ENCODE assay signal across 32 cellular contexts in the genomic region with DNA sequence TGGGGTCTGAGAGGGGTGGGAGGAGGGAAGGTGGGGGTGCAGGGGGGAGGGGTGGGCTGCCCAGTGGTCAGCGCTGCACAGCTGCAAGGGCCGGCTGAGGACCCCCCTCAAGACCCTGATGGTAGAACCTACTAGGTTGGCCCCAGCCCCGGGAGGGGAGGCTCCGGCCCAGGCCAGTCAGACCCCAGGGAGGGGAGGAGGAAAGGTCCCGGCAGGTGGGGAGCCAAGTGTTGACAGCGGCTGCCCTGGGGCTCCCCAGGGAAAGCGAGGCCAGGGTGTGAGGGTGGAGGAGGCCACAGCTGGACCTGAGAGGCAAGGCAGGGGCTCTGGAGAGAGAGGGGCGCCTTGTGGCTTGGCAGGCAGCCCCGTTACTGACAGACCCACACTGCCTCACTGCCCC. TPM values are rescaled to one million over a fixed set of nuclear protein-coding genes. Genes with fewer than 3 reads are reported as not detected.
DNase-seq lines count a peak whose midpoint lies in the region; ATAC-seq and TF ChIP-seq lines count a peak whose summit lies in the region.
"Had no signal": no experiment of that assay in that cellular context is flagged by ENCODE, and none has a peak within 500 bp of the region (broad histone marks: within the 10 kb centered on the region; RNA-seq: fewer than 3 reads in every experiment).

No MANE protein-coding gene starts in this region.

- intact Hi-C loops in CD8-positive, alpha-beta T cell (cut with DNase I, micrococcal nuclease): no loop called here

- peak overlapping the region; percentile 95 for H3K4me2 ChIP-seq in BLaER1
- H3K4me2 ChIP-seq in BLaER1 treated with 17β-estradiol and CSF1 and Interleukin-3, amounts not matched to agents 10 nM and 100 nM: peak overlapping the region in 10 of 11 experiments; percentile 47 to 100 (median 96); a peak in 18 of 22 replicates
- no peak overlapping the region for H3K4me2 ChIP-seq in neuronal stem cell (ENCODE audit: insufficient read depth, low read length, poor library complexity, severe bottlenecking)
- H3K4me2 ChIP-seq: A549 had no signal

- H2AK5ac ChIP-seq in neuronal stem cell (ENCODE audit: low read depth, low read length): no peak overlapping the region

- TF ChIP-seq CTCF in HEK293 (tag by site-specific recombination; IDR thresholded peaks at IDR 0.05): no peak
- TF ChIP-seq CTCF in CD8-positive, alpha-beta T cell (IDR thresholded peaks at IDR 0.05): no peak

- H2BK5ac ChIP-seq in neuronal stem cell (ENCODE audit: low read length): no peak overlapping the region

- H3K27me3 ChIP-seq in BLaER1 (peaks cover 16% of the 10 kb centered on the region), neuronal stem cell (ENCODE audit: control insufficient read depth in 3 of 3, insufficient read depth in 3 of 3, low read depth in 1 of 3, low read length in 3 of 3) (no peaks in the 10 kb centered on the region)
- H3K27me3 ChIP-seq in BLaER1 treated with 17β-estradiol and CSF1 and Interleukin-3, amounts not matched to agents 10 nM and 100 nM: peaks cover 0 to 27% (median 20%) of the 10 kb centered on the region in 11 experiments; a peak in 19 of 22 replicates
- H3K27me3 ChIP-seq in CD8-positive, alpha-beta T cell (ENCODE audit: insufficient read depth, low read length): no peaks in the 10 kb centered on the region
- H3K27me3 ChIP-seq: BE2C had no signal

- ATAC-seq in activated CD8-positive, alpha-beta T cell treated with anti-CD3 and anti-CD28 coated beads, Interleukin-2, amount 10 ng/mL, durations not matched to agents 7 days and 5 days: no peak
- ATAC-seq in CD8-positive, alpha-beta T cell: no peak
- ATAC-seq in naive thymus-derived CD8-positive, alpha-beta T cell: no peak
- ATAC-seq: A549 had no signal

- H3K14ac ChIP-seq in neuronal stem cell (ENCODE audit: low read length): peak overlapping the region; percentile 8

- peaks cover 96% of the 10 kb centered on the region for H4K20me1 ChIP-seq in BLaER1
- H4K20me1 ChIP-seq in BLaER1 treated with 17β-estradiol and CSF1 and Interleukin-3, amounts not matched to agents 10 nM and 100 nM: peaks cover 0 to 82% (median 23%) of the 10 kb centered on the region in 11 experiments; a peak in 16 of 22 replicates

- no peak overlapping the region for H3K27ac Mint-ChIP-seq in activated CD8-positive, alpha-beta T cell treated with anti-CD3 and anti-CD28 coated beads, Interleukin-2, amount 10 ng/mL, durations not matched to agents 7 days and 5 days
- no peak overlapping the region for H3K27ac Mint-ChIP-seq in CD8-positive, alpha-beta T cell
- no peak overlapping the region for H3K27ac Mint-ChIP-seq in naive thymus-derived CD8-positive, alpha-beta T cell
- H3K27ac Mint-ChIP-seq: B cell; CD14-positive monocyte; CD4-positive, alpha-beta memory T cell; CD4-positive, alpha-beta T cell; CD4-positive, CD25-positive, alpha-beta regulatory T cell; CD8-positive, alpha-beta memory T cell had no signal

- no peaks in the 10 kb centered on the region for H3K9me3 Mint-ChIP-seq in activated CD8-positive, alpha-beta T cell treated with anti-CD3 and anti-CD28 coated beads, Interleukin-2, amount 10 ng/mL, durations not matched to agents 7 days and 5 days (ENCODE audit: insufficient read depth)
- no peaks in the 10 kb centered on the region for H3K9me3 Mint-ChIP-seq in CD8-positive, alpha-beta T cell
- no peaks in the 10 kb centered on the region for H3K9me3 Mint-ChIP-seq in naive thymus-derived CD8-positive, alpha-beta T cell
- H3K9me3 Mint-ChIP-seq: CD4-positive, alpha-beta memory T cell; CD4-positive, alpha-beta T cell; CD8-positive, alpha-beta memory T cell had no signal

- H3K4me1 Mint-ChIP-seq in activated CD8-positive, alpha-beta T cell treated with anti-CD3 and anti-CD28 coated beads, Interleukin-2, amount 10 ng/mL, durations not matched to agents 7 days and 5 days (ENCODE audit: low read depth): no peaks in the 10 kb centered on the region
- H3K4me1 Mint-ChIP-seq in CD8-positive, alpha-beta T cell (ENCODE audit: low read depth): no peaks in the 10 kb centered on the region
- H3K4me1 Mint-ChIP-seq in naive thymus-derived CD8-positive, alpha-beta T cell: no peaks in the 10 kb centered on the region
- H3K4me1 Mint-ChIP-seq: CD14-positive monocyte; CD4-positive, alpha-beta memory T cell; CD4-positive, CD25-positive, alpha-beta regulatory T cell; CD8-positive, alpha-beta memory T cell had no signal

- no CpG with 5 or more reads among the region's 9 CpGs for WGBS in neuronal stem cell (ENCODE audit: extremely low coverage in 2 of 2, insufficient read length in 2 of 2, insufficient replicate concordance in 1 of 2), 2 donors

- H3K4ac ChIP-seq in neuronal stem cell (ENCODE audit: low read length): no peak overlapping the region

- H2BK15ac ChIP-seq in neuronal stem cell (ENCODE audit: low read length): peak overlapping the region; percentile 17

- DNase-seq in neuronal stem cell (ENCODE audit: low spot score) (no peak), activated gamma-delta T cell (lab: John Stamatoyannopoulos, UW) (no peak)
- DNase-seq in activated CD8-positive, alpha-beta T cell treated with anti-CD3 and anti-CD28 coated beads, Interleukin-2, amount 10 ng/mL, durations not matched to agents 7 days and 5 days: no peak
- DNase-seq in CD8-positive, alpha-beta T cell: no peak
- no peak for DNase-seq in naive thymus-derived CD8-positive, alpha-beta T cell
- DNase-seq: 8988T; ACHN; AML-193; BE2C; C1 segment of cervical spinal cord; Caco-2; Calu3; CD4-positive, alpha-beta memory T cell; CD4-positive, alpha-beta T cell; CD4-positive, CD25-positive, alpha-beta regulatory T cell; CD8-positive, alpha-beta memory T cell; COR-L47; DMS 273 treated with DMSO at 0.1 percent for 48 hours; DMS153; DMS53; DMS79; DMS79 treated with DMSO at 0.1 percent for 48 hours; DND-41; EL had no signal

- H3K23ac ChIP-seq in neuronal stem cell (ENCODE audit: low read depth, low read length, poor library complexity): no peak overlapping the region

- no peak overlapping the region for H4K91ac ChIP-seq in neuronal stem cell (ENCODE audit: low read depth, low read length, poor library complexity)

- H3K4me3 ChIP-seq in BLaER1 (no peak overlapping the region), HEK293 (ENCODE audit: low read depth, low read length) (no peak overlapping the region), neuronal stem cell (ENCODE audit: low read length in 2 of 2) (no peak overlapping the region)
- H3K4me3 ChIP-seq in BLaER1 treated with 17β-estradiol and CSF1 and Interleukin-3, amounts not matched to agents 10 nM and 100 nM: no peak overlapping the region
- no peak overlapping the region for H3K4me3 ChIP-seq in CD8-positive, alpha-beta T cell (ENCODE audit: low read depth, low read length)
- H3K4me3 ChIP-seq: A549 had no signal

- no peak overlapping the region for H3K9ac ChIP-seq in BLaER1
- peak overlapping the region in 6 of 11 experiments; percentile 36 to 80 (median 65); a peak in 7 of 22 replicates for H3K9ac ChIP-seq in BLaER1 treated with 17β-estradiol and CSF1 and Interleukin-3, amounts not matched to agents 10 nM and 100 nM
- H3K9ac ChIP-seq in neuronal stem cell (ENCODE audit: low read depth, low read length, poor library complexity): no peak overlapping the region

- H2BK120ac ChIP-seq in neuronal stem cell (ENCODE audit: low read depth, low read length): no peak overlapping the region

- H3K9me3 ChIP-seq in BLaER1 (peaks cover 24% of the 10 kb centered on the region), HEK293 (ENCODE audit: control insufficient read depth, insufficient read depth, low read depth, low read length) (no peaks in the 10 kb centered on the region), neuronal stem cell (replicated peaks in 1 of 2; ENCODE audit: control insufficient read depth in 2 of 2, insufficient read depth in 1 of 2, low read depth in 1 of 2, low read length in 2 of 2) (peaks cover 0 to 2% of the 10 kb centered on the region in 2 donors)
- peaks cover 8 to 30% (median 21%) of the 10 kb centered on the region in 11 experiments; a peak in 21 of 22 replicates for H3K9me3 ChIP-seq in BLaER1 treated with 17β-estradiol and CSF1 and Interleukin-3, amounts not matched to agents 10 nM and 100 nM (replicated peaks in 1 of 11)
- H3K9me3 ChIP-seq in CD8-positive, alpha-beta T cell (ENCODE audit: low read length): no peaks in the 10 kb centered on the region
- H3K9me3 ChIP-seq: A549, BE2C, Caco-2 had no signal

- H2BK12ac ChIP-seq in neuronal stem cell (ENCODE audit: low read length): no peak overlapping the region

- CTCF ChIA-PET in HEK293 (lab: Yijun Ruan, JAX): interaction anchor here (0.6 to 0.8 kb wide), 2 partner anchors 41 to 42 kb away, joined by 3 to 4 read pairs; no protein-coding TSS in a partner anchor
- CTCF ChIA-PET in activated CD8-positive, alpha-beta T cell treated with anti-CD3 and anti-CD28 coated beads, Interleukin-2, amount 10 ng/mL, durations not matched to agents 7 days and 5 days (lab: Charles Lee): no interaction called here
- CTCF ChIA-PET in CD8-positive, alpha-beta T cell (lab: Charles Lee): no interaction called here

- no peak overlapping the region for H3K4me3 Mint-ChIP-seq in activated CD8-positive, alpha-beta T cell treated with anti-CD3 and anti-CD28 coated beads, Interleukin-2, amount 10 ng/mL, durations not matched to agents 7 days and 5 days
- no peak overlapping the region for H3K4me3 Mint-ChIP-seq in CD8-positive, alpha-beta T cell
- no peak overlapping the region for H3K4me3 Mint-ChIP-seq in naive thymus-derived CD8-positive, alpha-beta T cell
- H3K4me3 Mint-ChIP-seq: B cell; CD14-positive monocyte; CD4-positive, alpha-beta memory T cell; CD4-positive, alpha-beta T cell; CD4-positive, CD25-positive, alpha-beta regulatory T cell; CD8-positive, alpha-beta memory T cell had no signal

- POLR2A ChIA-PET in HEK293 (lab: Yijun Ruan, JAX): no interaction called here
- POLR2A ChIA-PET in activated CD8-positive, alpha-beta T cell treated with anti-CD3 and anti-CD28 coated beads, Interleukin-2, amount 10 ng/mL, durations not matched to agents 7 days and 5 days (lab: Charles Lee): no interaction called here
- POLR2A ChIA-PET in CD8-positive, alpha-beta T cell (lab: Charles Lee): no interaction called here
- POLR2A ChIA-PET in naive thymus-derived CD8-positive, alpha-beta T cell (lab: Charles Lee): interaction anchor here (1.1 kb wide), 1 partner anchor 13 kb away, joined by 3 read pairs; no protein-coding TSS in a partner anchor

- H3K27ac ChIP-seq in BLaER1: no peak overlapping the region
- peak overlapping the region in 8 of 11 experiments; percentile 39 to 92 (median 80); a peak in 15 of 22 replicates for H3K27ac ChIP-seq in BLaER1 treated with 17β-estradiol and CSF1 and Interleukin-3, amounts not matched to agents 10 nM and 100 nM
- no peak overlapping the region for H3K27ac ChIP-seq in HEK293 (ENCODE audit: extremely low read depth, low read depth, low read length)
- no peak overlapping the region for H3K27ac ChIP-seq in neuronal stem cell (replicated peaks; ENCODE audit: low read length)
- H3K27ac ChIP-seq in CD8-positive, alpha-beta T cell (ENCODE audit: low read depth, low read length): no peak overlapping the region
- H3K27ac ChIP-seq: 22Rv1, A549, C4-2B had no signal

- no peak overlapping the region for H2AFZ ChIP-seq in neuronal stem cell (ENCODE audit: low read length)

- H3K18ac ChIP-seq in neuronal stem cell (ENCODE audit: low read length): peak overlapping the region; percentile 17

- H3K79me1 ChIP-seq in neuronal stem cell (ENCODE audit: low read depth, low read length): peaks cover 16% of the 10 kb centered on the region

- H3K27me3 Mint-ChIP-seq in activated CD8-positive, alpha-beta T cell treated with anti-CD3 and anti-CD28 coated beads, Interleukin-2, amount 10 ng/mL, durations not matched to agents 7 days and 5 days (ENCODE audit: low read depth): no peaks in the 10 kb centered on the region
- no peaks in the 10 kb centered on the region for H3K27me3 Mint-ChIP-seq in CD8-positive, alpha-beta T cell (ENCODE audit: low read depth)
- H3K27me3 Mint-ChIP-seq in naive thymus-derived CD8-positive, alpha-beta T cell: peaks cover 0 to 1% (median 0%) of the 10 kb centered on the region in 5 donors
- H3K27me3 Mint-ChIP-seq: B cell; CD4-positive, alpha-beta memory T cell; CD4-positive, alpha-beta T cell; CD4-positive, CD25-positive, alpha-beta regulatory T cell; CD8-positive, alpha-beta memory T cell had no signal

- H3K36me3 ChIP-seq in BLaER1 (peaks cover 31% of the 10 kb centered on the region), HEK293 (ENCODE audit: control insufficient read depth in 2 of 2, insufficient read depth in 1 of 2, low read length in 2 of 2) (no peaks in the 10 kb centered on the region), neuronal stem cell (replicated peaks in 1 of 2; ENCODE audit: control insufficient read depth in 2 of 2, insufficient read depth in 2 of 2, low read length in 2 of 2) (peaks cover 0 to 2% of the 10 kb centered on the region in 2 donors)
- H3K36me3 ChIP-seq in BLaER1 treated with 17β-estradiol and CSF1 and Interleukin-3, amounts not matched to agents 10 nM and 100 nM: peaks cover 0 to 25% (median 10%) of the 10 kb centered on the region in 11 experiments; a peak in 14 of 22 replicates
- no peaks in the 10 kb centered on the region for H3K36me3 ChIP-seq in CD8-positive, alpha-beta T cell (ENCODE audit: insufficient read depth, low read length)
- H3K36me3 ChIP-seq: BE2C had no signal

- H3K36me3 Mint-ChIP-seq in activated CD8-positive, alpha-beta T cell treated with anti-CD3 and anti-CD28 coated beads, Interleukin-2, amount 10 ng/mL, durations not matched to agents 7 days and 5 days (ENCODE audit: low read depth): no peaks in the 10 kb centered on the region
- H3K36me3 Mint-ChIP-seq in CD8-positive, alpha-beta T cell: no peaks in the 10 kb centered on the region
- no peaks in the 10 kb centered on the region for H3K36me3 Mint-ChIP-seq in naive thymus-derived CD8-positive, alpha-beta T cell
- H3K36me3 Mint-ChIP-seq: CD14-positive monocyte; CD4-positive, alpha-beta memory T cell; CD4-positive, CD25-positive, alpha-beta regulatory T cell; CD8-positive, alpha-beta memory T cell had no signal

- H3K4me1 ChIP-seq in BLaER1 (peaks cover 88% of the 10 kb centered on the region), HEK293 (ENCODE audit: control insufficient read depth, insufficient read depth, low read length) (no peaks in the 10 kb centered on the region), neuronal stem cell (ENCODE audit: control insufficient read depth in 2 of 2, insufficient read depth in 1 of 2, low read depth in 1 of 2, low read length in 2 of 2) (peaks cover 0 to 2% of the 10 kb centered on the region in 2 donors)
- H3K4me1 ChIP-seq in BLaER1 treated with 17β-estradiol and CSF1 and Interleukin-3, amounts not matched to agents 10 nM and 100 nM: peaks cover 54 to 92% (median 87%) of the 10 kb centered on the region in 10 experiments
- no peaks in the 10 kb centered on the region for H3K4me1 ChIP-seq in CD8-positive, alpha-beta T cell (ENCODE audit: insufficient read depth, low read length)
- H3K4me1 ChIP-seq: A549, Caco-2 had no signal

- no peak overlapping the region for H4K8ac ChIP-seq in neuronal stem cell (ENCODE audit: low read depth, low read length)

RNA-seq across cellular contexts. Expression of a gene that starts 31.1 kb away (rescaled TPM):
- 10.3 TPM for polyA plus RNA-seq in neuronal stem cell (2013, experiment 1 of 2)
- polyA plus RNA-seq in neuronal stem cell (2013, experiment 2 of 2): 10.0 TPM
- total RNA-seq in activated CD8-positive, alpha-beta T cell treated with anti-CD3 and anti-CD28 coated beads, Interleukin-2, amount 10 ng/mL, durations not matched to agents 7 days and 5 days: 1 to 10 TPM; 7.1 to 8.3 TPM
- 10 to 100 TPM; 33.9 to 42.8 TPM for total RNA-seq in CD8-positive, alpha-beta T cell
- 100 to 1,000 TPM; 197 to 198 TPM for total RNA-seq in naive thymus-derived CD8-positive, alpha-beta T cell
- polyA plus RNA-seq in naive thymus-derived CD8-positive, alpha-beta T cell: 1 to 10 TPM; 2.2 to 3.5 (median 2.5) TPM

RNA-seq across cellular contexts. Expression of a gene that starts 44.6 kb away (rescaled TPM):
- 13.4 TPM for polyA plus RNA-seq in neuronal stem cell (2013, experiment 1 of 2)
- polyA plus RNA-seq in neuronal stem cell (2013, experiment 2 of 2): 13.2 TPM
- total RNA-seq in activated CD8-positive, alpha-beta T cell treated with anti-CD3 and anti-CD28 coated beads, Interleukin-2, amount 10 ng/mL, durations not matched to agents 7 days and 5 days: 10 to 100 TPM in 1 of 2 experiments, 1 to 10 TPM in 1; 9.9 to 10.0 TPM
- total RNA-seq in CD8-positive, alpha-beta T cell: 10 to 100 TPM; 39.0 to 39.8 TPM
- total RNA-seq in naive thymus-derived CD8-positive, alpha-beta T cell: 10 to 100 TPM; 57.4 to 61.7 TPM
- 10 to 100 TPM; 41.9 to 48.3 (median 42.3) TPM for polyA plus RNA-seq in naive thymus-derived CD8-positive, alpha-beta T cell

Comparison
In these comparisons a context has a peak if more than half of its experiments do, and no peak if none do; other contexts are left out.
1. H3K27ac ChIP-seq: peak in BLaER1 treated with 17β-estradiol and CSF1 and Interleukin-3, amounts not matched to agents 10 nM and 100 nM (8 of 11); none in BLaER1 (single experiment), HEK293 (single experiment), neuronal stem cell (single experiment) and CD8-positive, alpha-beta T cell (single experiment).
2. H3K9ac ChIP-seq: peak in BLaER1 treated with 17β-estradiol and CSF1 and Interleukin-3, amounts not matched to agents 10 nM and 100 nM (6 of 11); none in BLaER1 (single experiment) and neuronal stem cell (single experiment).
3. RNA of a gene that starts 31.1 kb away (total RNA-seq): 197 to 198 TPM in naive thymus-derived CD8-positive, alpha-beta T cell; 33.9 to 42.8 TPM in CD8-positive, alpha-beta T cell and 7.1 to 8.3 TPM in activated CD8-positive, alpha-beta T cell treated with anti-CD3 and anti-CD28 coated beads, Interleukin-2, amount 10 ng/mL, durations not matched to agents 7 days and 5 days; every median in the first group is over 4 times any median in the second.